ENCODE assay signal across 15 cellular contexts in genomic region chr6:11952291-11952690, GRCh38. TPM values are rescaled to one million over a fixed set of nuclear protein-coding genes. Genes with fewer than 3 reads are reported as not detected.
DNase-seq lines count a peak whose midpoint lies in the region; ATAC-seq, FAIRE-seq and TF ChIP-seq lines count a peak whose summit lies in the region.
"Had no signal": no experiment of that assay in that cellular context is flagged by ENCODE, and none has a peak within 500 bp of the region (broad histone marks: within the 10 kb centered on the region; RNA-seq: fewer than 3 reads in every experiment).

No MANE protein-coding gene starts in this region.

- H3K9me3 ChIP-seq in GM23248 (ENCODE audit: low read depth) (no peaks in the 10 kb centered on the region), K562 (replicated peaks; ENCODE audit: control insufficient read depth, insufficient read depth, low read depth, low read length) (no peaks in the 10 kb centered on the region), gastroesophageal sphincter (no peaks in the 10 kb centered on the region)
- H3K9me3 ChIP-seq: BE2C, Caco-2 had no signal

- FAIRE-seq in K562 (lab: Jason Lieb, UNC): no peak
- FAIRE-seq: H54 had no signal

- ATAC-seq in K562 (no peak), GM19395 (IDR thresholded peaks at IDR 0.05; ENCODE audit: unreplicated experiment) (no peak), gastroesophageal sphincter (no peak)
- ATAC-seq: CD8-positive, alpha-beta T cell had no signal

- DNase-seq in GM23248: peak; percentile 22
- no peak for DNase-seq in K562 (ENCODE audit: extremely low read depth in 1 of 4, low spot score in 3 of 4)
- DNase-seq in fibroblast of peridontal ligament (ENCODE audit: extremely low read depth): peak; percentile 81
- peak; percentile 65 for DNase-seq in stromal cell of bone marrow (ENCODE audit: low read depth)
- DNase-seq in SIG-M5 treated with dmso at 0.1 percent for 504 hours (lab: John Stamatoyannopoulos, UW; ENCODE audit: unreplicated experiment): no peak
- DNase-seq: ACHN; BE2C; Caco-2; CD8-positive, alpha-beta T cell; DMS53; GF-D8 had no signal

- no peaks in the 10 kb centered on the region for H3K9me2 ChIP-seq in GM23248 (ENCODE audit: insufficient read depth)

- H3K9ac ChIP-seq in GM23248 (no peak overlapping the region), K562 (ENCODE audit: insufficient read depth in 1 of 2, low read depth in 2 of 2, low read length in 2 of 2) (no peak overlapping the region)

- H3K79me2 ChIP-seq in GM23248 (ENCODE audit: insufficient read depth): no peaks in the 10 kb centered on the region
- no peaks in the 10 kb centered on the region for H3K79me2 ChIP-seq in K562 (ENCODE audit: control insufficient read depth, insufficient read depth, low read length)

- H4K20me1 ChIP-seq in GM23248 (ENCODE audit: insufficient read depth) (no peaks in the 10 kb centered on the region), K562 (replicated peaks; ENCODE audit: control insufficient read depth, insufficient read depth, low read length) (no peaks in the 10 kb centered on the region)

- H3K36me3 ChIP-seq in GM23248 (ENCODE audit: low read depth): no peaks in the 10 kb centered on the region
- H3K36me3 ChIP-seq in K562 (ENCODE audit: control insufficient read depth, insufficient read depth, low read length): no peaks in the 10 kb centered on the region
- no peaks in the 10 kb centered on the region for H3K36me3 ChIP-seq in gastroesophageal sphincter
- H3K36me3 ChIP-seq: BE2C had no signal

- H3K27me3 ChIP-seq in GM23248 (replicated peaks; ENCODE audit: insufficient read depth): no peaks in the 10 kb centered on the region
- H3K27me3 ChIP-seq in K562 (ENCODE audit: control insufficient read depth in 2 of 2, insufficient read depth in 2 of 2, low read length in 2 of 2): no peaks in the 10 kb centered on the region
- H3K27me3 ChIP-seq in gastroesophageal sphincter: no peaks in the 10 kb centered on the region
- H3K27me3 ChIP-seq: BE2C had no signal

- H3K27ac ChIP-seq in GM23248 (no peak overlapping the region), K562 (ENCODE audit: extremely low read depth, low read depth, low read length) (no peak overlapping the region), gastroesophageal sphincter (no peak overlapping the region)
- H3K27ac ChIP-seq: HL-60 had no signal

- POLR2A ChIA-PET in K562 (lab: Yijun Ruan, JAX): interaction anchor here (0.6 to 1.3 kb wide), 2 partner anchors 14 to 335 kb away, joined by 3 to 4 read pairs; no protein-coding TSS in a partner anchor

- BruUV-seq in K562 (replicated peaks; lab: Mats Ljungman, UMichigan): no TSS peak

- in situ Hi-C loops in GM23248 (cut with MboI): no loop called here
- in situ Hi-C loops in K562 (cut with MboI): no loop called here

- no peak overlapping the region for H3K4me3 ChIP-seq in GM23248
- H3K4me3 ChIP-seq in K562: no peak overlapping the region
- no peak overlapping the region for H3K4me3 ChIP-seq in gastroesophageal sphincter

- TF ChIP-seq POLR2A in K562 (conservative IDR thresholded peaks at IDR 0.05) (no peak), gastroesophageal sphincter (IDR thresholded peaks at IDR 0.05) (no peak)

- WGBS in GM23248 (ENCODE audit: low coverage in 1 of 2, low lambda C conversion rate in 2 of 2, missing lambda C conversion rate in 2 of 2), 2 experiments: 41 to 49% methylated on average over 2 of the region's 2 CpGs
- 67% methylated on average over 2 of the region's 2 CpGs for WGBS in K562 (ENCODE audit: insufficient coverage, low coverage, missing lambda C conversion rate)
- 47 to 62% methylated on average over 2 of the region's 2 CpGs for WGBS in gastroesophageal sphincter (ENCODE audit: low coverage in 1 of 2), 2 donors

- H3K4me1 ChIP-seq in GM23248 (ENCODE audit: insufficient read depth) (no peaks in the 10 kb centered on the region), K562 (replicated peaks in 1 of 2; ENCODE audit: control insufficient read depth in 2 of 2, insufficient read depth in 2 of 2, low read length in 2 of 2) (peaks cover 0 to 9% of the 10 kb centered on the region in 2 experiments; a peak in 2 of 5 replicates), gastroesophageal sphincter (no peaks in the 10 kb centered on the region)
- H3K4me1 ChIP-seq: BE2C, Caco-2 had no signal

- intact Hi-C loops in K562 (cut with micrococcal nuclease): no loop called here

- H2AFZ ChIP-seq in GM23248 (peak overlapping the region; percentile 10; the same call in 1 of the 2 replicates), K562 (ENCODE audit: low read depth, low read length) (peak overlapping the region; percentile 94)

- no peaks in the 10 kb centered on the region for H3F3A ChIP-seq in GM23248 (ENCODE audit: insufficient read depth)

- TF ChIP-seq EP300 in K562 (IDR thresholded peaks at IDR 0.05; ENCODE audit: low read length): no peak
- no peak for TF ChIP-seq EP300 in gastroesophageal sphincter (IDR thresholded peaks at IDR 0.05)

- no peak for TF ChIP-seq CTCF in K562 (IDR thresholded peaks at IDR 0.05 in 2 of 3, conservative IDR thresholded peaks at IDR 0.05 in 1 of 3; ENCODE audit: insufficient read depth in 2 of 3, low read depth in 1 of 3, low read length in 3 of 3)
- no peak for TF ChIP-seq CTCF in gastroesophageal sphincter (IDR thresholded peaks at IDR 0.05)

- no peaks in the 10 kb centered on the region for H3K9me1 ChIP-seq in K562 (ENCODE audit: control insufficient read depth, insufficient read depth, low read length)

- H3K4me2 ChIP-seq in GM23248 (ENCODE audit: unreplicated experiment) (no peak overlapping the region), K562 (ENCODE audit: insufficient read depth, low read length) (no peak overlapping the region)

- CTCF ChIA-PET in K562 (lab: Yijun Ruan, JAX; ENCODE audit: low intra/inter-chr PET ratio): no interaction called here

- no peak for TF ChIP-seq RAD21 in K562 (CRISPR knock-in tag; conservative IDR thresholded peaks at IDR 0.05 in 1 of 2, IDR thresholded peaks at IDR 0.05 in 1 of 2)

TF ChIP-seq in K562, 482 proteins besides CTCF, POLR2A, EP300 and RAD21 (continues in another document):
- TF ChIP-seq SMAD2 (IDR thresholded peaks at IDR 0.05; ENCODE audit: low read depth, low read length) (no peak), ZZZ3 (IDR thresholded peaks at IDR 0.05) (no peak), CBX5 (IDR thresholded peaks at IDR 0.05; ENCODE audit: borderline replicate concordance, low read depth) (no peak), FIP1L1 (IDR thresholded peaks at IDR 0.05; ENCODE audit: low read depth, low read length, poor library complexity, severe bottlenecking) (no peak)

RNA-seq across cellular contexts. Expression of gene HIVEP1, which starts 59.8 kb away (rescaled TPM):
- 7.1 and 15.2 TPM in 2 replicates for total RNA-seq in GM23248 (2014; rRNA removed; shearing (Covaris generic))
- 3.3 and 3.8 TPM in 2 replicates for polyA plus RNA-seq in GM23248 (2016; fragmentation: Nextera tagmentation; extraction: Ambion mirVana)
- total RNA-seq in K562 (2011; cell fraction: chromatin; rRNA removed; ENCODE audit: low replicate concordance): 53.0 and 162 TPM in 2 replicates
- total RNA-seq in K562 (2011; cell fraction: nucleolus; rRNA removed): 38.2 and 56.5 TPM in 2 replicates
- 82.4 and 142 TPM in 2 replicates for total RNA-seq in K562 (2011; cell fraction: nucleoplasm; rRNA removed)
- 19.3 and 21.7 TPM in 2 replicates for total RNA-seq in K562 (2014; rRNA removed)
- 33.3 and 37.1 TPM in 2 replicates for total RNA-seq in K562 (2014; rRNA removed; fragmentation: Illumina TruSeq; extraction: Trizol)
- 29.3 and 30.4 TPM in 2 replicates for total RNA-seq in K562 (2015; rRNA removed; fragmentation: Illumina TruSeq; extraction: Trizol)
- total RNA-seq in K562 (2021): 25.8 and 28.8 TPM in 2 replicates
- polyA plus RNA-seq in K562 (2011; rRNA removed): 16.9 and 18.2 TPM in 2 replicates
- polyA plus RNA-seq in K562 (2011; cell fraction: cytosol; rRNA removed): 19.3 and 22.5 TPM in 2 replicates
- 35.9 and 42.5 TPM in 2 replicates for polyA plus RNA-seq in K562 (2011; cell fraction: nucleus; rRNA removed)
- polyA plus RNA-seq in K562 (2012): 11.0 and 12.9 TPM in 2 replicates
- polyA plus RNA-seq in K562 (2014; fragmentation: Illumina TruSeq; extraction: Trizol): 20.9 and 24.9 TPM in 2 replicates
- polyA plus RNA-seq in K562 (2014; fragmentation: Nextera tagmentation; extraction: Ambion mirVana): 1 to 10 TPM; 6.0 to 6.2 TPM
- polyA plus RNA-seq in K562 (2014; rRNA removed): 14.6 and 18.4 TPM in 2 replicates
- 64.9 and 75.2 TPM in 2 replicates for polyA minus RNA-seq in K562 (2011; rRNA and poly(A)+ RNA removed)
- 21.6 and 23.0 TPM in 2 replicates for polyA minus RNA-seq in K562 (2011; cell fraction: cytosol; rRNA and poly(A)+ RNA removed)
- 68.8 and 114 TPM in 2 replicates for polyA minus RNA-seq in K562 (2011; cell fraction: nucleus; rRNA and poly(A)+ RNA removed)
- total RNA-seq in gastroesophageal sphincter: 10 to 100 TPM; 15.2 to 26.9 (median 17.6) TPM

Comparison
In these comparisons a context has a peak if more than half of its experiments do, and no peak if none do; other contexts are left out.
1. DNase-seq: peak in GM23248 (single experiment), fibroblast of peridontal ligament (single experiment) and stromal cell of bone marrow (single experiment); none in K562 (0 of 4) and SIG-M5 treated with dmso at 0.1 percent for 504 hours (single experiment).